33 cellular contexts compared by ENCODE assay signal in the genomic region with DNA sequence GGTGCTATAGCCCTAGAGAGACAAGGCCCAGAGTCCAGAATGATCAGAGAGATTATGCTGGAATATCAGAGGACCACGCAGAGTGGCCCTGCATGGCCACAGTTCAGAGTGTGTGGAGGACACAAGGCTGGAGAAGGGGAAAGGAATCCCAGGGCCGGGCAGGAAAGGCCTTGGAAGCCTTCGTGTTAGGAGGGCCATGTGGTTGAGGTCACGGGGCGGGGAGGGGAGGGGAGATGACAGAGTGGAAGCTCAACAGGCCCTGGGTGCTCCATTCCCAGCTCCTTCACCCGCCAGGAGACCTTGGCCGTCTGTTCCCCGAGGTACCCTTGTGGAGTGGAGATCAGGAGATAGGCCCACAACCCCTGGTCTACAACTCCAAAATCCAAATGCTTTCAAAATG. TPM values are rescaled to one million over a fixed set of nuclear protein-coding genes. Genes with fewer than 3 reads are reported as not detected.
"Had no signal": no experiment of that assay in that cellular context is flagged by ENCODE, and none has a peak within 500 bp of the region (broad histone marks: within the 10 kb centered on the region; RNA-seq: fewer than 3 reads in every experiment).

No MANE protein-coding gene starts in this region.

- H3K9me3 ChIP-seq: esophagus muscularis mucosa, gastrocnemius medialis, heart left ventricle had no signal

- H3K27ac ChIP-seq: brain microvascular endothelial cell, esophagus muscularis mucosa, foreskin keratinocyte, gastrocnemius medialis, heart left ventricle, WERI-Rb-1 had no signal

- H3K4me1 ChIP-seq: foreskin keratinocyte had no signal

- H3K4me3 ChIP-seq: esophagus muscularis mucosa, gastrocnemius medialis, heart left ventricle had no signal

- H3K36me3 ChIP-seq: brain microvascular endothelial cell, esophagus muscularis mucosa, gastrocnemius medialis, heart left ventricle, WERI-Rb-1 had no signal

- DNase-seq: activated B cell treated with CpG ODN at 0.5 μM for 24 hours; activated CD4-positive, alpha-beta T cell treated with anti-CD3 and anti-CD28 coated beads for 48 hours; activated CD4-positive, alpha-beta T cell treated with anti-CD3 and anti-CD28 coated beads, Interleukin-2, amount 50 U/mL, for 1 hour; activated CD4-positive, alpha-beta T cell treated with anti-CD3 and anti-CD28 coated beads, Interleukin-2, amount 50 U/mL, for 48 hours; activated CD8-positive, alpha-beta memory T cell treated with anti-CD3 and anti-CD28 coated beads for 24 hours; activated CD8-positive, alpha-beta T cell treated with anti-CD3 and anti-CD28 coated beads for 36 hours; activated effector memory CD4-positive, alpha-beta T cell treated with Interleukin-2 at 50 U/mL for 16 hours; activated gamma-delta T cell treated with Interleukin-2 at 50 U/mL for 16 hours; activated naive CD4-positive, alpha-beta T cell treated with anti-CD3 and anti-CD28 coated beads, Interleukin-2, amount 50 U/mL, for 16 hours; activated naive CD4-positive, alpha-beta T cell treated with Interleukin-2 at 50 U/mL for 16 hours; activated T-cell treated with anti-CD3 and anti-CD28 coated beads, Interleukin-2, amount 50 U/mL, for 4 hours; amniotic stem cell; anterior cingulate cortex; brain microvascular endothelial cell; cortex of kidney; dermis blood vessel endothelial cell; effector CD4-positive, alpha-beta T cell; effector memory CD8-positive, alpha-beta T cell; erythroblast; foreskin keratinocyte; gastrocnemius medialis; glutamatergic neuron; heart left ventricle; T-helper 17 cell; T1000; WERI-Rb-1 had no signal

- ATAC-seq: activated CD4-positive, CD25-positive, alpha-beta regulatory T cell treated with anti-CD3 and anti-CD28 coated beads, Interleukin-2, amount 50 U/mL, for 24 hours; activated T-helper 17 cell treated with anti-CD3 and anti-CD28 coated beads, Interleukin-2, amount 50 U/mL, for 72 hours; effector memory CD8-positive, alpha-beta T cell; foreskin keratinocyte; gastrocnemius medialis; heart left ventricle; T-helper 17 cell had no signal

- FAIRE-seq: astrocyte, bronchial epithelial cell, colon had no signal

RNA-seq across cellular contexts. Expression of gene EN2, which starts 13.2 kb away (rescaled TPM):
- total RNA-seq: activated B cell treated with CpG ODN at 0.5 μM for 24 hours; activated CD8-positive, alpha-beta T cell treated with anti-CD3 and anti-CD28 coated beads for 36 hours; activated T-cell treated with anti-CD3 and anti-CD28 coated beads, Interleukin-2, amount 50 U/mL, for 4 hours; activated T-helper 17 cell treated with anti-CD3 and anti-CD28 coated beads, Interleukin-2, amount 50 U/mL, for 72 hours; astrocyte; bronchial epithelial cell; cardiac septum; dermis blood vessel endothelial cell; foreskin keratinocyte; T-helper 17 cell had no signal
- polyA plus RNA-seq: foreskin keratinocyte had no signal
